ENCODE assay signal across 1 cellular context in genomic region chr15:33115191-33115861, GRCh38.
TF ChIP-seq lines count a peak whose summit lies in the region.

No MANE protein-coding gene starts in this region.

TF ChIP-seq in WTC11, 78 proteins besides CTCF, POLR2A, EP300 and RAD21 (continued from another document):
- TF ChIP-seq, protein P1, sequence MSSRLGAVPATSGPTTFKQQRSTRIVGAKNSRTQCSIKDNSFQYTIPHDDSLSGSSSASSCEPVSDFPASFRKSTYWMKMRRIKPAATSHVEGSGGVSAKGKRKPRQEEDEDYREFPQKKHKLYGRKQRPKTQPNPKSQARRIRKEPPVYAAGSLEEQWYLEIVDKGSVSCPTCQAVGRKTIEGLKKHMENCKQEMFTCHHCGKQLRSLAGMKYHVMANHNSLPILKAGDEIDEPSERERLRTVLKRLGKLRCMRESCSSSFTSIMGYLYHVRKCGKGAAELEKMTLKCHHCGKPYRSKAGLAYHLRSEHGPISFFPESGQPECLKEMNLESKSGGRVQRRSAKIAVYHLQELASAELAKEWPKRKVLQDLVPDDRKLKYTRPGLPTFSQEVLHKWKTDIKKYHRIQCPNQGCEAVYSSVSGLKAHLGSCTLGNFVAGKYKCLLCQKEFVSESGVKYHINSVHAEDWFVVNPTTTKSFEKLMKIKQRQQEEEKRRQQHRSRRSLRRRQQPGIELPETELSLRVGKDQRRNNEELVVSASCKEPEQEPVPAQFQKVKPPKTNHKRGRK (CRISPR knock-in tag; IDR thresholded peaks at IDR 0.05; ENCODE audit: borderline replicate concordance), result no peak
- TF ChIP-seq, protein P2, sequence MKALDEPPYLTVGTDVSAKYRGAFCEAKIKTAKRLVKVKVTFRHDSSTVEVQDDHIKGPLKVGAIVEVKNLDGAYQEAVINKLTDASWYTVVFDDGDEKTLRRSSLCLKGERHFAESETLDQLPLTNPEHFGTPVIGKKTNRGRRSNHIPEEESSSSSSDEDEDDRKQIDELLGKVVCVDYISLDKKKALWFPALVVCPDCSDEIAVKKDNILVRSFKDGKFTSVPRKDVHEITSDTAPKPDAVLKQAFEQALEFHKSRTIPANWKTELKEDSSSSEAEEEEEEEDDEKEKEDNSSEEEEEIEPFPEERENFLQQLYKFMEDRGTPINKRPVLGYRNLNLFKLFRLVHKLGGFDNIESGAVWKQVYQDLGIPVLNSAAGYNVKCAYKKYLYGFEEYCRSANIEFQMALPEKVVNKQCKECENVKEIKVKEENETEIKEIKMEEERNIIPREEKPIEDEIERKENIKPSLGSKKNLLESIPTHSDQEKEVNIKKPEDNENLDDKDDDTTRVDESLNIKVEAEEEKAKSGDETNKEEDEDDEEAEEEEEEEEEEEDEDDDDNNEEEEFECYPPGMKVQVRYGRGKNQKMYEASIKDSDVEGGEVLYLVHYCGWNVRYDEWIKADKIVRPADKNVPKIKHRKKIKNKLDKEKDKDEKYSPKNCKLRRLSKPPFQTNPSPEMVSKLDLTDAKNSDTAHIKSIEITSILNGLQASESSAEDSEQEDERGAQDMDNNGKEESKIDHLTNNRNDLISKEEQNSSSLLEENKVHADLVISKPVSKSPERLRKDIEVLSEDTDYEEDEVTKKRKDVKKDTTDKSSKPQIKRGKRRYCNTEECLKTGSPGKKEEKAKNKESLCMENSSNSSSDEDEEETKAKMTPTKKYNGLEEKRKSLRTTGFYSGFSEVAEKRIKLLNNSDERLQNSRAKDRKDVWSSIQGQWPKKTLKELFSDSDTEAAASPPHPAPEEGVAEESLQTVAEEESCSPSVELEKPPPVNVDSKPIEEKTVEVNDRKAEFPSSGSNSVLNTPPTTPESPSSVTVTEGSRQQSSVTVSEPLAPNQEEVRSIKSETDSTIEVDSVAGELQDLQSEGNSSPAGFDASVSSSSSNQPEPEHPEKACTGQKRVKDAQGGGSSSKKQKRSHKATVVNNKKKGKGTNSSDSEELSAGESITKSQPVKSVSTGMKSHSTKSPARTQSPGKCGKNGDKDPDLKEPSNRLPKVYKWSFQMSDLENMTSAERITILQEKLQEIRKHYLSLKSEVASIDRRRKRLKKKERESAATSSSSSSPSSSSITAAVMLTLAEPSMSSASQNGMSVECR (CRISPR knock-in tag; IDR thresholded peaks at IDR 0.05; ENCODE audit: borderline replicate concordance), result no peak
- TF ChIP-seq IRF2 (CRISPR knock-in tag; IDR thresholded peaks at IDR 0.05; ENCODE audit: borderline replicate concordance, low read depth) (no peak), IRF1 (CRISPR knock-in tag; IDR thresholded peaks at IDR 0.05) (no peak), AR (CRISPR knock-in tag; IDR thresholded peaks at IDR 0.05) (no peak), JAZF1 (CRISPR knock-in tag; IDR thresholded peaks at IDR 0.05) (no peak), TEAD1 (CRISPR knock-in tag; IDR thresholded peaks at IDR 0.05) (no peak), CREM (CRISPR knock-in tag; IDR thresholded peaks at IDR 0.05) (no peak), NFYB (CRISPR knock-in tag; conservative IDR thresholded peaks at IDR 0.05; ENCODE audit: low read depth) (no peak), STAT6 (CRISPR knock-in tag; conservative IDR thresholded peaks at IDR 0.05; ENCODE audit: low read depth) (no peak), TEAD4 (CRISPR knock-in tag; IDR thresholded peaks at IDR 0.05) (no peak)
- TF ChIP-seq, protein P3, sequence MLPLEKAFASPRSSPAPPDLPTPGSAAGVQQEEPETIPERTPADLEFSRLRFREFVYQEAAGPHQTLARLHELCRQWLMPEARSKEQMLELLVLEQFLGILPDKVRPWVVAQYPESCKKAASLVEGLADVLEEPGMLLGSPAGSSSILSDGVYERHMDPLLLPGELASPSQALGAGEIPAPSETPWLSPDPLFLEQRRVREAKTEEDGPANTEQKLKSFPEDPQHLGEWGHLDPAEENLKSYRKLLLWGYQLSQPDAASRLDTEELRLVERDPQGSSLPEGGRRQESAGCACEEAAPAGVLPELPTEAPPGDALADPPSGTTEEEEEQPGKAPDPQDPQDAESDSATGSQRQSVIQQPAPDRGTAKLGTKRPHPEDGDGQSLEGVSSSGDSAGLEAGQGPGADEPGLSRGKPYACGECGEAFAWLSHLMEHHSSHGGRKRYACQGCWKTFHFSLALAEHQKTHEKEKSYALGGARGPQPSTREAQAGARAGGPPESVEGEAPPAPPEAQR (CRISPR knock-in tag; IDR thresholded peaks at IDR 0.05), result no peak
- TF ChIP-seq, protein P4, sequence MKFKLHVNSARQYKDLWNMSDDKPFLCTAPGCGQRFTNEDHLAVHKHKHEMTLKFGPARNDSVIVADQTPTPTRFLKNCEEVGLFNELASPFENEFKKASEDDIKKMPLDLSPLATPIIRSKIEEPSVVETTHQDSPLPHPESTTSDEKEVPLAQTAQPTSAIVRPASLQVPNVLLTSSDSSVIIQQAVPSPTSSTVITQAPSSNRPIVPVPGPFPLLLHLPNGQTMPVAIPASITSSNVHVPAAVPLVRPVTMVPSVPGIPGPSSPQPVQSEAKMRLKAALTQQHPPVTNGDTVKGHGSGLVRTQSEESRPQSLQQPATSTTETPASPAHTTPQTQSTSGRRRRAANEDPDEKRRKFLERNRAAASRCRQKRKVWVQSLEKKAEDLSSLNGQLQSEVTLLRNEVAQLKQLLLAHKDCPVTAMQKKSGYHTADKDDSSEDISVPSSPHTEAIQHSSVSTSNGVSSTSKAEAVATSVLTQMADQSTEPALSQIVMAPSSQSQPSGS (CRISPR knock-in tag; IDR thresholded peaks at IDR 0.05; ENCODE audit: borderline replicate concordance, low read depth), result no peak
